8 cellular contexts compared by ENCODE assay signal in the genomic region with DNA sequence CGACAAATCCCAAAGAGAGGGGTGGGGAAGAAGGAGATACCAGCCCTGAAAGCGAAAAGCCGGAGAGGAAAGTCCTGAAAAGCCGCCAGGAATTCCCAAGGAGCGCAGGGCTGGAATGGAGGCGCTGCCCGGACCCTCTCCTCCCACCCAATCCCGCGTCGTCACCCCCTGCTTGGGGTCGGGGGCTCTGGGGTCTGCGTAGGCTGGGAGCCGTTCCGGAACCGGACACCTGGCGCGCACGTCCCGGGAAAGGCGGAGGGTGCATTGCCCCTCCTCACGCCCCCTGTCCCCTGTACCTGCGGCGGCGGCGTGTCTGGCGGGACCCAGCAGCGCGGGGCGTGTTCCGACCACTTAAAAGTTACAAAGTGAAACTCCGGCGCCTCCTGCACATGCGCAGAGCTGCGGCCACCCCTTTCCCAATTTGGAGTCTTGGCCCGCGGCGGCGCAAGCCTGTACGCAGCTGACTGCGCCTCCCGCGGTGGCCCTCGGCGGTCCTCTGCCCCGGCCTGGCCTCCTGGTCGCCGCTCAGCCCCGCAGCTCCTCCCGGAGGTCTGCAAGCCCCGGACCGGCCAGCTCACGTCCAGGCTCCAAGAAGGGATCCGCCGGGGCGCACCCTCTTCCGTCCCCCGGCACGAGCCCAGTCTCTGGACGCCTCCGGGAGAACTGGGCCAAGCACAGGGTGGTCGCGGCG. TPM values are rescaled to one million over a fixed set of nuclear protein-coding genes. Genes with fewer than 3 reads are reported as not detected.
DNase-seq lines count a peak whose midpoint lies in the region; ATAC-seq and TF ChIP-seq lines count a peak whose summit lies in the region.

A gene (minus strand): TSS at position 373 of the 691 bp plus-strand sequence. CDS start 4,800 bp downstream, outside the sequence.

- H3K9me3 ChIP-seq in colonic mucosa: no peaks in the 10 kb centered on the region

- peak within 1 kb of the TSS; percentile 99 to 100 for H3K9ac ChIP-seq in colonic mucosa (ENCODE audit: low read depth in 2 of 2, low read length in 2 of 2)

- H3K36me3 ChIP-seq in colonic mucosa: no peaks in the 10 kb centered on the region

- peak within 1 kb of the TSS; percentile 95 for H3K27ac ChIP-seq in colonic mucosa

- intact Hi-C loops in colonic mucosa (cut with DNase I): no loop called here

- H3K27me3 ChIP-seq in colonic mucosa: no peaks in the 10 kb centered on the region

- DNase-seq in NCI-H1436 (lab: John Stamatoyannopoulos, UW): peak; percentile 48
- no peak for DNase-seq in NCI-H1436 treated with DMSO at 0.1 percent for 48 hours (lab: John Stamatoyannopoulos, UW)
- DNase-seq in NCI-H1048 (lab: John Stamatoyannopoulos, UW): peak; percentile 65
- peak; percentile 90 for DNase-seq in activated CD4-positive, alpha-beta T cell treated with anti-CD3 and anti-CD28 coated beads for 48 hours
- peak; percentile 95 for DNase-seq in colonic mucosa
- peak; percentile 95 for DNase-seq in left lobe of liver (ENCODE audit: low spot score)
- DNase-seq in stimulated activated CD4-positive, alpha-beta T cell treated with anti-CD3 and anti-CD28 coated beads, Interleukin-2, amount 100 ng/mL, for 48 hours: peak; percentile 79 to 80

- peak within 1 kb of the TSS; percentile 73 for H3K4me3 ChIP-seq in colonic mucosa

- H3K4me1 ChIP-seq in colonic mucosa: peaks cover 21% of the 10 kb centered on the region

- ATAC-seq in HG02588 (IDR thresholded peaks at IDR 0.05; ENCODE audit: unreplicated experiment) (peak; percentile 77), left lobe of liver (peak; percentile 66)

- TF ChIP-seq CTCF in colonic mucosa (IDR thresholded peaks at IDR 0.05): no peak

RNA-seq across cellular contexts. Expression of the gene that starts here (rescaled TPM):
- total RNA-seq in colonic mucosa (100 to 1,000 TPM; 124 to 165 TPM), left lobe of liver (69.1 TPM)
